23 cellular contexts compared by ENCODE assay signal in the genomic region with DNA sequence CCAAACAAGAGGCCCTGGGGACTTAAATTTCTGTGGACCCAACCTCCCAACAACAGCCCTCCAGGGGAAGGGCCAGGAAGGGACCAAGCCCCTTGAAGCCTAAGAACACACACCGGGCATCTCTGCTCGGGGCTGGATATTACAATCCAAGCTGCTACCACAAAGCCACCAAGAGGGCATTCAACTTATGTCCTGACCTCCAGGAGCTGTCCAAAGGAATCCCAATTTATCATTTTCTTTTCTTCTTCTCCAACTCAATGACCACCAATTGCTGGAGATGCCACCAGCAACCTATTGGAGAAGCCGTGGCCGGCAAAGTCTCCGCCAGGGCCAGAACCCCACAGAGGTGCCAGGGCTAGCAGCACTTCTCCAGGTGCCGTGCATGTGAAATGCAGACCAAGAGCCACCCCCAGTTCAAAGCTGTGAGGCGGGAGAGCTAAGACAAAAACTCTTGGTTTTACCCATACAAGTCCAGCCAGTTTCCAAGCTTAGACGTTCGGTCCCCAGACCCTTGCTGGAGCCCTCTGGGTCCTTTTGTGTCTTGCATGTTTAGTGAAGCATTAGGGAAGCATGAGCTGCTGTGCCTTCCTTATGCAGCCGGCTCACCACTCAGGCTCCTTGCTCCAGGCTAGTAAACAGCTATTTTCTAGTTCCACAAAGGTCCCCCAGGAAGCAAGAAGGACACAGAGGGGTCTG. TPM values are rescaled to one million over a fixed set of nuclear protein-coding genes. Genes with fewer than 3 reads are reported as not detected.
DNase-seq lines count a peak whose midpoint lies in the region; ATAC-seq and TF ChIP-seq lines count a peak whose summit lies in the region.
"Had no signal": no experiment of that assay in that cellular context is flagged by ENCODE, and none has a peak within 500 bp of the region (broad histone marks: within the 10 kb centered on the region; RNA-seq: fewer than 3 reads in every experiment).

No MANE protein-coding gene starts in this region.

- H3K4me3 ChIP-seq in thyroid gland (replicated peaks in 1 of 3), result no peak overlapping the region
- H3K4me3 ChIP-seq: adrenal gland, skin epidermis, upper lobe of right lung had no signal

- no peaks in the 10 kb centered on the region for H3K27me3 ChIP-seq in thyroid gland
- H3K27me3 ChIP-seq: adrenal gland, upper lobe of right lung had no signal

- peak overlapping the region; percentile 6 for H3K4me3 Mint-ChIP-seq in activated T-cell treated with anti-CD3 and anti-CD28 coated beads, Interleukin-2, amount 50 U/mL, for 4 hours
- H3K4me3 Mint-ChIP-seq in activated T-cell treated with anti-CD3 and anti-CD28 coated beads, Interleukin-2, amount 50 U/mL, for 72 hours, result no peak overlapping the region
- no peak overlapping the region for H3K4me3 Mint-ChIP-seq in chondrocyte (ENCODE audit: unreplicated experiment)
- peak overlapping the region in 7 of 8 donors; percentile 15 to 73 (median 36) for H3K4me3 Mint-ChIP-seq in naive B cell
- H3K4me3 Mint-ChIP-seq: activated CD4-positive, alpha-beta memory T cell treated with anti-CD3 and anti-CD28 coated beads, Interleukin-2, amount 10 ng/mL, durations not matched to agents 7 days and 5 days; CD14-positive monocyte; stimulated activated effector memory CD8-positive, alpha-beta T cell treated with anti-CD3 and anti-CD28 coated beads, Interleukin-12 subunit alpha, Interleukin-12 subunit beta, amount 100 ng/mL, for 72 hours had no signal

- intact Hi-C loops in thyroid gland (cut with DNase I), result loop anchor here (5.0 to 10.0 kb wide), 2 partner anchors 37 to 284 kb away; partner anchors contain the start of genes BHLHA9 and TRARG1

- H3K27ac ChIP-seq in thyroid gland, result peak overlapping the region in 2 of 3 donors; percentile 8
- H3K27ac ChIP-seq: upper lobe of right lung had no signal

- peaks cover 12% of the 10 kb centered on the region for H3K36me3 Mint-ChIP-seq in activated T-cell treated with anti-CD3 and anti-CD28 coated beads, Interleukin-2, amount 50 U/mL, for 4 hours (ENCODE audit: insufficient read depth)
- H3K36me3 Mint-ChIP-seq in activated T-cell treated with anti-CD3 and anti-CD28 coated beads, Interleukin-2, amount 50 U/mL, for 72 hours (ENCODE audit: insufficient read depth in 2 of 2), result peaks cover 0 to 4% of the 10 kb centered on the region in 2 donors
- peaks cover 7% of the 10 kb centered on the region for H3K36me3 Mint-ChIP-seq in chondrocyte (ENCODE audit: low read depth)
- H3K36me3 Mint-ChIP-seq in naive B cell, result no peaks in the 10 kb centered on the region

- no peaks in the 10 kb centered on the region for H3K27me3 Mint-ChIP-seq in activated T-cell treated with anti-CD3 and anti-CD28 coated beads, Interleukin-2, amount 50 U/mL, for 4 hours (ENCODE audit: low read depth)
- peaks cover 5% of the 10 kb centered on the region for H3K27me3 Mint-ChIP-seq in activated T-cell treated with anti-CD3 and anti-CD28 coated beads, Interleukin-2, amount 50 U/mL, for 72 hours (ENCODE audit: low read depth)
- H3K27me3 Mint-ChIP-seq in chondrocyte (ENCODE audit: low read depth), result no peaks in the 10 kb centered on the region
- no peaks in the 10 kb centered on the region for H3K27me3 Mint-ChIP-seq in naive B cell

- H3K4me1 Mint-ChIP-seq in activated T-cell treated with anti-CD3 and anti-CD28 coated beads, Interleukin-2, amount 50 U/mL, for 4 hours (ENCODE audit: low read depth), result peaks cover 35% of the 10 kb centered on the region
- peaks cover 24% of the 10 kb centered on the region for H3K4me1 Mint-ChIP-seq in activated T-cell treated with anti-CD3 and anti-CD28 coated beads, Interleukin-2, amount 50 U/mL, for 72 hours (ENCODE audit: low read depth)
- H3K4me1 Mint-ChIP-seq in chondrocyte (ENCODE audit: low read depth), result peaks cover 25% of the 10 kb centered on the region
- H3K4me1 Mint-ChIP-seq in naive B cell, result peaks cover 46 to 61% (median 59%) of the 10 kb centered on the region in 3 donors

- 65 to 71% methylated on average over 10 of the region's 10 CpGs for WGBS in thyroid gland, 2 donors

- no peaks in the 10 kb centered on the region for H3K36me3 ChIP-seq in thyroid gland
- H3K36me3 ChIP-seq: adrenal gland had no signal

- no peak overlapping the region for H3K27ac Mint-ChIP-seq in activated T-cell treated with anti-CD3 and anti-CD28 coated beads, Interleukin-2, amount 50 U/mL, for 72 hours
- H3K27ac Mint-ChIP-seq in chondrocyte (ENCODE audit: unreplicated experiment) (peak overlapping the region; percentile 22), naive B cell (peak overlapping the region in 3 of 6 donors; percentile 13 to 78 (median 78))
- H3K27ac Mint-ChIP-seq: activated CD4-positive, alpha-beta memory T cell treated with anti-CD3 and anti-CD28 coated beads, Interleukin-2, amount 10 ng/mL, durations not matched to agents 7 days and 5 days; stimulated activated effector memory CD8-positive, alpha-beta T cell treated with anti-CD3 and anti-CD28 coated beads, Interleukin-12 subunit alpha, Interleukin-12 subunit beta, amount 100 ng/mL, for 72 hours had no signal

- H3K4me1 ChIP-seq in thyroid gland, result peaks cover 49 to 59% of the 10 kb centered on the region in 2 donors

- no peak for ATAC-seq in activated T-cell treated with anti-CD3 and anti-CD28 coated beads, Interleukin-2, amount 50 U/mL, for 4 hours
- no peak for ATAC-seq in activated T-cell treated with anti-CD3 and anti-CD28 coated beads, Interleukin-2, amount 50 U/mL, for 72 hours (replicated peaks in 1 of 2)
- ATAC-seq in naive B cell (ENCODE audit: low read depth in 2 of 2), result no peak
- no peak for ATAC-seq in GM21786 (IDR thresholded peaks at IDR 0.05; ENCODE audit: unreplicated experiment)
- ATAC-seq in GM21717 (IDR thresholded peaks at IDR 0.05; ENCODE audit: unreplicated experiment), result no peak
- ATAC-seq: SK-N-SH treated with all-trans-retinoic acid at 6 μM for 48 hours; stimulated activated effector memory CD8-positive, alpha-beta T cell treated with anti-CD3 and anti-CD28 coated beads, Interleukin-12 subunit alpha, Interleukin-12 subunit beta, amount 100 ng/mL, for 72 hours; upper lobe of right lung had no signal

- TF ChIP-seq CTCF in chondrocyte (IDR thresholded peaks at IDR 0.05) (no peak), thyroid gland (IDR thresholded peaks at IDR 0.05) (no peak)

- no peaks in the 10 kb centered on the region for H3K9me3 ChIP-seq in thyroid gland
- H3K9me3 ChIP-seq: adrenal gland, upper lobe of right lung had no signal

- TF ChIP-seq POLR2A in thyroid gland (IDR thresholded peaks at IDR 0.05), result no peak

- DNase-seq in activated T-cell treated with anti-CD3 and anti-CD28 coated beads, Interleukin-2, amount 50 U/mL, for 4 hours, result no peak
- no peak for DNase-seq in activated T-cell treated with anti-CD3 and anti-CD28 coated beads, Interleukin-2, amount 50 U/mL, for 72 hours
- DNase-seq in chondrocyte (ENCODE audit: low spot score) (no peak), naive B cell (no peak), thyroid gland (no peak), T-helper 1 cell (no peak)
- DNase-seq: 8988T; activated CD4-positive, alpha-beta memory T cell treated with anti-CD3 and anti-CD28 coated beads, Interleukin-2, amount 10 ng/mL, durations not matched to agents 7 days and 5 days; activated T-cell treated with anti-CD3 and anti-CD28 coated beads, Interleukin-2, amount 50 U/mL, for 48 hours; adrenal gland; cerebellar nuclear complex; DMS79 treated with DMSO at 0.1 percent for 48 hours; mesendoderm; NCI-H2107; NCI-H774; nucleus accumbens; upper lobe of right lung had no signal

- no peaks in the 10 kb centered on the region for H3K9me3 Mint-ChIP-seq in activated T-cell treated with anti-CD3 and anti-CD28 coated beads, Interleukin-2, amount 50 U/mL, for 4 hours
- no peaks in the 10 kb centered on the region for H3K9me3 Mint-ChIP-seq in activated T-cell treated with anti-CD3 and anti-CD28 coated beads, Interleukin-2, amount 50 U/mL, for 72 hours
- H3K9me3 Mint-ChIP-seq in chondrocyte (ENCODE audit: low read depth) (no peaks in the 10 kb centered on the region), naive B cell (peaks cover 0 to 1% (median 0%) of the 10 kb centered on the region in 7 donors)
- H3K9me3 Mint-ChIP-seq: activated CD4-positive, alpha-beta memory T cell treated with anti-CD3 and anti-CD28 coated beads, Interleukin-2, amount 10 ng/mL, durations not matched to agents 7 days and 5 days; stimulated activated effector memory CD8-positive, alpha-beta T cell treated with anti-CD3 and anti-CD28 coated beads, Interleukin-12 subunit alpha, Interleukin-12 subunit beta, amount 100 ng/mL, for 72 hours had no signal

RNA-seq across cellular contexts. Expression of gene PITPNA, which starts 3.4 kb away (rescaled TPM):
- total RNA-seq in activated T-cell treated with anti-CD3 and anti-CD28 coated beads, Interleukin-2, amount 50 U/mL, for 4 hours, result 100 to 1,000 TPM in 1 of 3 donors, 10 to 100 TPM in 2; 95.4 to 103 (median 97.4) TPM
- total RNA-seq in activated T-cell treated with anti-CD3 and anti-CD28 coated beads, Interleukin-2, amount 50 U/mL, for 72 hours, result 10 to 100 TPM; 36.0 to 40.7 TPM
- total RNA-seq in chondrocyte (60.7 to 69.1 TPM (median 68.2 TPM) in 3 replicates), thyroid gland (10 to 100 TPM; 49.9 to 64.7 (median 54.2) TPM)
- 10 to 100 TPM; 25.2 to 44.0 (median 35.2) TPM for polyA plus RNA-seq in naive B cell (ENCODE audit: low read depth in 6 of 6)

RNA-seq across cellular contexts. Expression of gene INPP5K, which starts 42.8 kb away (rescaled TPM):
- 10 to 100 TPM; 21.6 to 30.0 (median 22.8) TPM for total RNA-seq in activated T-cell treated with anti-CD3 and anti-CD28 coated beads, Interleukin-2, amount 50 U/mL, for 4 hours
- 10 to 100 TPM; 48.4 to 51.2 TPM for total RNA-seq in activated T-cell treated with anti-CD3 and anti-CD28 coated beads, Interleukin-2, amount 50 U/mL, for 72 hours
- total RNA-seq in chondrocyte, result 30.2 to 35.3 TPM (median 34.3 TPM) in 3 replicates
- polyA plus RNA-seq in naive B cell (ENCODE audit: low read depth in 6 of 6), result 100 to 1,000 TPM in 1 of 6 donors, 10 to 100 TPM in 5; 57.0 to 102 (median 61.1) TPM
- total RNA-seq in thyroid gland, result 100 to 1,000 TPM; 124 to 285 (median 158) TPM

Comparison
In these comparisons a context has a peak if more than half of its experiments do, and no peak if none do; other contexts are left out.
1. H3K4me3 Mint-ChIP-seq: peak in activated T-cell treated with anti-CD3 and anti-CD28 coated beads, Interleukin-2, amount 50 U/mL, for 4 hours (single experiment) and naive B cell (7 of 8); none in activated T-cell treated with anti-CD3 and anti-CD28 coated beads, Interleukin-2, amount 50 U/mL, for 72 hours (0 of 2) and chondrocyte (single experiment).